ENCODE assay signal across 9 cellular contexts in genomic region chr2:233620204-233620603, GRCh38. TPM values are rescaled to one million over a fixed set of nuclear protein-coding genes. Genes with fewer than 3 reads are reported as not detected.
"Had no signal": no experiment of that assay in that cellular context is flagged by ENCODE, and none has a peak within 500 bp of the region (broad histone marks: within the 10 kb centered on the region; RNA-seq: fewer than 3 reads in every experiment).

No MANE protein-coding gene starts in this region.

- H3K4me3 ChIP-seq: GM23338 had no signal

- ATAC-seq: GM23338, HepG2 had no signal

- FAIRE-seq: H1, H54, HepG2 had no signal

- DNase-seq: H9, HCEC 1CT, KBM-7 had no signal

RNA-seq across cellular contexts. Expression of gene UGT1A8, which starts 2.8 kb away (rescaled TPM):
- total RNA-seq: H1, H9, HepG2, HT1080 had no signal
- polyA plus RNA-seq: GM23338, H1, HepG2, IgD-negative memory B cell had no signal

RNA-seq across cellular contexts. Expression of gene UGT1A10, which starts 16.0 kb away (rescaled TPM):
- total RNA-seq: GM23338, H1, H9, HepG2, HT1080 had no signal
- polyA plus RNA-seq: GM23338, H1, HepG2, IgD-negative memory B cell had no signal

RNA-seq across cellular contexts. Expression of gene UGT1A9, which starts 51.5 kb away (rescaled TPM):
- total RNA-seq: GM23338, H1, H9, HepG2, HT1080 had no signal
- polyA plus RNA-seq: GM23338, H1, IgD-negative memory B cell had no signal
